8 cellular contexts compared by ENCODE assay signal in the genomic region with DNA sequence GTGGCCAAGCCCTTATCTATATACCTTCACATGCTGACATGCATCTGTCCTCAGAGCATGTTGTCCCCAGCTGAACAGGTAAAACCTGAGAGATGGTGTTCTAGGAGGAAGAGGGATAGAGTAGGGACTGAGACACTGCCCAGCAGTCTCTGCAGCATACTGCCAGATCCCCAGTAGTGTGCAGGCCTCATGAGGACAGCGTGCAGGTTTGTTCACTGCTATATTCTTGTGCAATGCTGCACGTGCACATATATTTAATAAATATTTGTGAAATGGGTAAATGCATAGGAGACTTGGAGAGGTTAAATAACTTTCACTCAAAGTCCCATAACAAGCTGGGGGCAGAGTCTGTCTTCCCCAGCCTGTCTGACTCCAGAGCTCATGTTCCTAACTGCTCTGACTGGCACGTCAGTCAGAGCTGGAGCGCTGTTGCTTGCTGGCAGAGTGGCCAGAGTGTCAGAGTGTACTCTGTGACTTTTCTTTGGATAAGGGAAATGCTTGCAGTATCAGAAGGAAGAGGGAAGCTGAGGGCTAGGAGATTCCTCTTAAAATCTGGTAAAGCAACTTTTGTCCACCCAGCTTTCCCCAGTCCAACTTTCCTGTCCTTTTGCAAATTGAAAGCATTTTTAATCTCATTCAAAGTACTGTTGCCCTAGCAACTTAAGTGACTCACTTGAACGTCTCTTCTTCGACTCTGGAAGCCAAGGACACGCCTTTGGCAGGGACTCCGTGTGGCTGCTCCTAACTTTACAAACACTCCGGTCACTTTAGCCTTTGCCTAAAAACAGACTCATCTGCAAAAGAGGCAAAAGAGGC. TPM values are rescaled to one million over a fixed set of nuclear protein-coding genes. Genes with fewer than 3 reads are reported as not detected.
DNase-seq lines count a peak whose midpoint lies in the region; ATAC-seq and TF ChIP-seq lines count a peak whose summit lies in the region.

No MANE protein-coding gene starts in this region.

- no peaks in the 10 kb centered on the region for H3K27me3 ChIP-seq in SJSA1 (replicated peaks)
- H3K27me3 ChIP-seq in trophoblast cell (ENCODE audit: insufficient read depth, low read length), result no peaks in the 10 kb centered on the region

- H3K4me1 ChIP-seq in SJSA1 (replicated peaks) (peaks cover 8% of the 10 kb centered on the region), trophoblast cell (ENCODE audit: control insufficient read depth in 1 of 2, insufficient read depth in 2 of 2, low read length in 2 of 2) (no peaks in the 10 kb centered on the region)

- ATAC-seq in GM19351 (IDR thresholded peaks at IDR 0.05; ENCODE audit: unreplicated experiment), result no peak
- ATAC-seq in HG02678 (IDR thresholded peaks at IDR 0.05; ENCODE audit: unreplicated experiment), result no peak

- H3K4me3 ChIP-seq in SJSA1 (no peak overlapping the region), trophoblast cell (ENCODE audit: low read depth, low read length) (peak overlapping the region; percentile 25)

- no peak overlapping the region for H3K23ac ChIP-seq in trophoblast cell (ENCODE audit: low read length)

- no peak overlapping the region for H3K14ac ChIP-seq in trophoblast cell (ENCODE audit: low read length)

- H4K91ac ChIP-seq in trophoblast cell (ENCODE audit: low read depth, low read length), result no peak overlapping the region

- H3K79me2 ChIP-seq in trophoblast cell (ENCODE audit: control insufficient read depth, insufficient read depth, low read length, poor library complexity), result no peaks in the 10 kb centered on the region

- no peak overlapping the region for H3K9ac ChIP-seq in trophoblast cell (ENCODE audit: low read length)

- H3K9me3 ChIP-seq in SJSA1 (replicated peaks), result no peaks in the 10 kb centered on the region
- no peaks in the 10 kb centered on the region for H3K9me3 ChIP-seq in trophoblast cell (ENCODE audit: insufficient read depth, low read depth, low read length)

- no peaks in the 10 kb centered on the region for H3K79me1 ChIP-seq in trophoblast cell (ENCODE audit: low read length)

- DNase-seq in SJSA1 (ENCODE audit: low read depth in 1 of 2, low spot score in 2 of 2), result peak; percentile 45 to 48
- DNase-seq in globus pallidus (ENCODE audit: low spot score), result peak; percentile 13
- peak; percentile 4 to 48 for DNase-seq in trophoblast cell
- DNase-seq in GOT3 (lab: John Stamatoyannopoulos, UW), result no peak
- no peak for DNase-seq in NCI-H187 treated with DMSO at 0.1 percent for 48 hours (lab: John Stamatoyannopoulos, UW)

- H2BK5ac ChIP-seq in trophoblast cell (ENCODE audit: low read depth, low read length, poor library complexity), result no peak overlapping the region

- H2BK120ac ChIP-seq in trophoblast cell (ENCODE audit: insufficient read depth, low read length, poor library complexity), result no peak overlapping the region

- H3K18ac ChIP-seq in trophoblast cell (ENCODE audit: low read length), result no peak overlapping the region

- WGBS in trophoblast cell (ENCODE audit: extremely low coverage, insufficient coverage, insufficient read length), result no CpG with 5 or more reads among the region's 9 CpGs

- H3K36me3 ChIP-seq in SJSA1, result no peaks in the 10 kb centered on the region
- no peaks in the 10 kb centered on the region for H3K36me3 ChIP-seq in trophoblast cell (ENCODE audit: control insufficient read depth in 1 of 2, insufficient read depth in 2 of 2, low read length in 2 of 2)

- H3K27ac ChIP-seq in C4-2B (peak overlapping the region; percentile 33), SJSA1 (peak overlapping the region; percentile 6; the same call in 1 of the 2 replicates), trophoblast cell (ENCODE audit: low read depth, low read length) (no peak overlapping the region)

- H4K8ac ChIP-seq in trophoblast cell (ENCODE audit: low read depth, low read length), result no peak overlapping the region

- H2AFZ ChIP-seq in trophoblast cell (ENCODE audit: insufficient read depth, low read length, poor library complexity), result no peak overlapping the region

- no peak overlapping the region for H3K4me2 ChIP-seq in trophoblast cell (ENCODE audit: low read length)

- no peak overlapping the region for H3K4ac ChIP-seq in trophoblast cell (ENCODE audit: low read depth, low read length)

- no peak overlapping the region for H2AK5ac ChIP-seq in trophoblast cell (ENCODE audit: low read length)

- no peak for TF ChIP-seq CTCF in C4-2B (conservative IDR thresholded peaks at IDR 0.05)

- no peak overlapping the region for H2BK12ac ChIP-seq in trophoblast cell (ENCODE audit: low read length)

- H4K12ac ChIP-seq in trophoblast cell (ENCODE audit: low read depth, low read length), result no peak overlapping the region

RNA-seq across cellular contexts. Expression of gene POLR3B, which starts 14.9 kb away (rescaled TPM):
- total RNA-seq in SJSA1 (2014; rRNA removed; shearing (Covaris generic)), result 7.9 and 14.3 TPM in 2 replicates
- polyA plus RNA-seq in trophoblast cell (2013), result 7.4 and 8.5 TPM in 2 replicates

RNA-seq across cellular contexts. Expression of gene TCP11L2, which starts 40.1 kb away (rescaled TPM):
- total RNA-seq in SJSA1 (2014; rRNA removed; shearing (Covaris generic)), result 0.78 and 1.4 TPM in 2 replicates
- 24.3 and 25.1 TPM in 2 replicates for polyA plus RNA-seq in trophoblast cell (2013)

Comparison
In these comparisons a context has a peak if more than half of its experiments do, and no peak if none do; other contexts are left out.
1. DNase-seq: peak in SJSA1 (2 of 2), globus pallidus (single experiment) and trophoblast cell (2 of 2); none in GOT3 (single experiment) and NCI-H187 treated with DMSO at 0.1 percent for 48 hours (single experiment).